7 cellular contexts compared by ENCODE assay signal in the genomic region with DNA sequence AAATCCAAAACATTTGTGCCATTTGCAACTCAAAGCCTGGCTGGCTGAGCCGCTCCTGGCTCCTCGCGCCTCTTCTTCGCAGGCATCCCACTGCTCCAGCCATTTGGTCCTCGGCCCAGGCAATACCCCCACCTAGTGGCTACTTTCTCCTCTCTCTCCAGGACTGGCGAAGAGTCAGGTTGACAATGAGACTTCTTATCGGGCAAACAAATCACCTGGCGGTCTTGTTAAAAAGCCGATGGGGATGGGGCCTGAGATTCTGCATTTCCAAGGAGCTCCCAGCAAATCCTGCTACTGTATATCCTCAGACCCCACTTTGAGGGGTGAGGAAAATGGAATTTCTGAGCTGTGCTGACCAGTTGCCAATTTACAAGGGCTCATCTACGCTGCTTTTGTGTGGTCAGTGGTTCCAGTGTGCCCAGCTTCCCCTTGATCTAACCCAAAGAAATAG.
DNase-seq lines count a peak whose midpoint lies in the region; ATAC-seq and TF ChIP-seq lines count a peak whose summit lies in the region.

No MANE protein-coding gene starts in this region.

- H3K27ac Mint-ChIP-seq in memory B cell = no peak overlapping the region

- H3K36me3 ChIP-seq in ES-I3 (ENCODE audit: insufficient read depth, low read length) (no peaks in the 10 kb centered on the region), Peyer's patch (no peaks in the 10 kb centered on the region)

- peaks cover 12% of the 10 kb centered on the region for H3K4me1 Mint-ChIP-seq in memory B cell

- H3K4me3 Mint-ChIP-seq in memory B cell = no peak overlapping the region

- H3K27ac ChIP-seq in Peyer's patch = no peak overlapping the region

- no peaks in the 10 kb centered on the region for H3K9me3 Mint-ChIP-seq in memory B cell

- peak; percentile 3 for DNase-seq in HS-5 (ENCODE audit: low read depth)
- peak in 2 of 3 donors; percentile 63 to 75 for DNase-seq in Peyer's patch
- DNase-seq in dermis microvascular lymphatic vessel endothelial cell (ENCODE audit: low read depth in 2 of 2) = peak; percentile 7 to 53
- DNase-seq in memory B cell (ENCODE audit: low spot score in 2 of 2) = peak; percentile 7 to 19
- DNase-seq in omental fat pad (ENCODE audit: low spot score) = no peak

- no peaks in the 10 kb centered on the region for H3K36me3 Mint-ChIP-seq in memory B cell

- H3K4me1 ChIP-seq in ES-I3 (ENCODE audit: insufficient read depth, low read length) = peaks cover 20% of the 10 kb centered on the region
- H3K4me1 ChIP-seq in Peyer's patch = no peaks in the 10 kb centered on the region

- H3K27me3 ChIP-seq in Peyer's patch = no peaks in the 10 kb centered on the region

- no peak overlapping the region for H3K4me3 ChIP-seq in Peyer's patch

- H3K9me3 ChIP-seq in ES-I3 (ENCODE audit: control insufficient read depth, insufficient read depth, low read length) = no peaks in the 10 kb centered on the region
- H3K9me3 ChIP-seq in Peyer's patch = no peaks in the 10 kb centered on the region

- ATAC-seq in memory B cell (ENCODE audit: low read depth) (peak; percentile 37), omental fat pad (ENCODE audit: low FRiP score) (no peak), GM18868 (IDR thresholded peaks at IDR 0.05; ENCODE audit: unreplicated experiment) (no peak)

- TF ChIP-seq CTCF in Peyer's patch (IDR thresholded peaks at IDR 0.05) = peak in 4 of 6 experiments; percentile 62 to 73 (median 66)
- TF ChIP-seq CTCF in omental fat pad (IDR thresholded peaks at IDR 0.05) = peak in 1 of 3 donors; percentile 21

- peaks cover 14% of the 10 kb centered on the region for H3K27me3 Mint-ChIP-seq in memory B cell

- H3K9ac ChIP-seq in ES-I3 (ENCODE audit: low read depth, low read length) = peak overlapping the region; percentile 28; the same call in 1 of the 2 replicates

- no peak for TF ChIP-seq POLR2A in Peyer's patch (IDR thresholded peaks at IDR 0.05)
